Comparison of ENCODE assay signal across 20 cellular contexts in genomic region chr7:69843653-69844052, GRCh38.
DNase-seq lines count a peak whose midpoint lies in the region; ATAC-seq lines count a peak whose summit lies in the region.
"Had no signal": no experiment of that assay in that cellular context is flagged by ENCODE, and none has a peak within 500 bp of the region (broad histone marks: within the 10 kb centered on the region; RNA-seq: fewer than 3 reads in every experiment).

No MANE protein-coding gene starts in this region.

- H3K9me3 Mint-ChIP-seq in stimulated activated naive B cell treated with anti-CD40 and anti-IgM and Interleukin-4, amounts not matched to agents 10 μg/mL and 1 μg/mL and 100 μg/mL, for 72 hours, result peaks cover 0 to 2% of the 10 kb centered on the region in 2 donors
- H3K9me3 Mint-ChIP-seq: activated naive CD4-positive, alpha-beta T cell treated with anti-CD3 and anti-CD28 coated beads for 36 hours; type B pancreatic cell had no signal

- H3K27me3 ChIP-seq in right cardiac atrium (ENCODE audit: control insufficient read depth, insufficient read depth), result no peaks in the 10 kb centered on the region

- H3K4me1 Mint-ChIP-seq in stimulated activated naive B cell treated with anti-CD40 and anti-IgM and Interleukin-4, amounts not matched to agents 10 μg/mL and 1 μg/mL and 100 μg/mL, for 72 hours, result peaks cover 57 to 80% of the 10 kb centered on the region in 2 donors
- H3K4me1 Mint-ChIP-seq: CD4-positive, alpha-beta memory T cell had no signal

- H3K27ac ChIP-seq in right cardiac atrium (ENCODE audit: low read length), result no peak overlapping the region
- H3K27ac ChIP-seq: foreskin keratinocyte, parathyroid adenoma had no signal

- no peaks in the 10 kb centered on the region for H3K27me3 Mint-ChIP-seq in stimulated activated naive B cell treated with anti-CD40 and anti-IgM and Interleukin-4, amounts not matched to agents 10 μg/mL and 1 μg/mL and 100 μg/mL, for 72 hours
- H3K27me3 Mint-ChIP-seq: type B pancreatic cell had no signal

- H3K4me3 ChIP-seq in right cardiac atrium (ENCODE audit: low read length), result no peak overlapping the region

- peak overlapping the region in 1 of 2 donors; percentile 53 for H3K4me3 Mint-ChIP-seq in stimulated activated naive B cell treated with anti-CD40 and anti-IgM and Interleukin-4, amounts not matched to agents 10 μg/mL and 1 μg/mL and 100 μg/mL, for 72 hours
- H3K4me3 Mint-ChIP-seq: activated naive CD4-positive, alpha-beta T cell treated with anti-CD3 and anti-CD28 coated beads for 36 hours; CD4-positive, alpha-beta memory T cell; type B pancreatic cell had no signal

- peak; percentile 53 for ATAC-seq in GM19023 (IDR thresholded peaks at IDR 0.05; ENCODE audit: unreplicated experiment)
- ATAC-seq in GM21723 (IDR thresholded peaks at IDR 0.05; ENCODE audit: unreplicated experiment), result peak; percentile 58
- ATAC-seq in HG03280 (IDR thresholded peaks at IDR 0.05; ENCODE audit: unreplicated experiment), result peak; percentile 70
- ATAC-seq in stimulated activated naive B cell treated with anti-CD40 and anti-IgM and Interleukin-4, amounts not matched to agents 10 μg/mL and 1 μg/mL and 100 μg/mL, for 72 hours (replicated peaks), result peak; percentile 25 to 52
- ATAC-seq in right cardiac atrium, result no peak
- ATAC-seq in activated CD4-positive, CD25-positive, alpha-beta regulatory T cell treated with anti-CD3 and anti-CD28 coated beads, Interleukin-2, amount 50 U/mL, for 24 hours, result no peak
- ATAC-seq: foreskin keratinocyte had no signal

- H3K9me3 ChIP-seq in right cardiac atrium (ENCODE audit: control insufficient read depth, low read length), result no peaks in the 10 kb centered on the region

- WGBS in right cardiac atrium, result 81% methylated on average over 2 of the region's 2 CpGs

- intact Hi-C loops in right cardiac atrium (cut with DNase I), result no loop called here

- H3K4me1 ChIP-seq in right cardiac atrium (ENCODE audit: control insufficient read depth, insufficient read depth, low read length), result no peaks in the 10 kb centered on the region
- H3K4me1 ChIP-seq: foreskin keratinocyte, parathyroid adenoma had no signal

- H3K36me3 Mint-ChIP-seq in stimulated activated naive B cell treated with anti-CD40 and anti-IgM and Interleukin-4, amounts not matched to agents 10 μg/mL and 1 μg/mL and 100 μg/mL, for 72 hours, result peaks cover 0 to 3% of the 10 kb centered on the region in 2 donors
- H3K36me3 Mint-ChIP-seq: CD4-positive, alpha-beta memory T cell; type B pancreatic cell had no signal

- DNase-seq in stimulated activated naive B cell treated with anti-CD40 and anti-IgM and Interleukin-4, amounts not matched to agents 10 μg/mL and 1 μg/mL and 100 μg/mL, for 72 hours, result no peak
- no peak for DNase-seq in right cardiac atrium
- no peak for DNase-seq in amniotic stem cell (lab: John Stamatoyannopoulos, UW)
- DNase-seq in activated effector memory CD4-positive, alpha-beta T cell treated with anti-CD3 and anti-CD28 coated beads, Interleukin-2, amount 50 U/mL, for 16 hours, result no peak
- DNase-seq: activated CD8-positive, alpha-beta memory T cell treated with anti-CD3 and anti-CD28 coated beads for 24 hours; activated naive CD4-positive, alpha-beta T cell treated with anti-CD3 and anti-CD28 coated beads for 36 hours; CD4-positive, alpha-beta memory T cell; effector memory CD4-positive, alpha-beta T cell; foreskin keratinocyte; KBM-7; midbrain; NCI-H1436 treated with DMSO at 0.1 percent for 48 hours; NCI-H526; stimulated activated CD8-positive, alpha-beta memory T cell treated with anti-CD3 and anti-CD28 coated beads, Interleukin-4, amount 100 ng/mL, for 48 hours had no signal

- H3K27ac Mint-ChIP-seq in stimulated activated naive B cell treated with anti-CD40 and anti-IgM and Interleukin-4, amounts not matched to agents 10 μg/mL and 1 μg/mL and 100 μg/mL, for 72 hours, result peak overlapping the region; percentile 65
- H3K27ac Mint-ChIP-seq: activated naive CD4-positive, alpha-beta T cell treated with anti-CD3 and anti-CD28 coated beads for 36 hours; CD4-positive, alpha-beta memory T cell; type B pancreatic cell had no signal

Comparison
In these comparisons a context has a peak if more than half of its experiments do, and no peak if none do; other contexts are left out.
1. ATAC-seq: peak in GM19023 (single experiment), GM21723 (single experiment), HG03280 (single experiment) and stimulated activated naive B cell treated with anti-CD40 and anti-IgM and Interleukin-4, amounts not matched to agents 10 μg/mL and 1 μg/mL and 100 μg/mL, for 72 hours (2 of 2); none in right cardiac atrium (0 of 2) and activated CD4-positive, CD25-positive, alpha-beta regulatory T cell treated with anti-CD3 and anti-CD28 coated beads, Interleukin-2, amount 50 U/mL, for 24 hours (0 of 2).